In genomic region chr20:9311132-9311531, GRCh38 we compare ENCODE assay signal across 25 cellular contexts.
DNase-seq lines count a peak whose midpoint lies in the region; ATAC-seq and TF ChIP-seq lines count a peak whose summit lies in the region.
"Had no signal": no experiment of that assay in that cellular context is flagged by ENCODE, and none has a peak within 500 bp of the region (broad histone marks: within the 10 kb centered on the region; RNA-seq: fewer than 3 reads in every experiment).

No MANE protein-coding gene starts in this region.

- H3K4me3 ChIP-seq in choroid plexus epithelial cell (ENCODE audit: low read depth, low read length) = no peak overlapping the region
- H3K4me3 ChIP-seq: heart left ventricle, pancreas, right atrium auricular region, testis had no signal

- no peak overlapping the region for H3K4me3 Mint-ChIP-seq in mesothelial cell of epicardium
- H3K4me3 Mint-ChIP-seq: activated CD4-positive, alpha-beta T cell treated with anti-CD3 and anti-CD28 coated beads, Interleukin-2, amount 10 ng/mL, durations not matched to agents 7 days and 5 days; activated CD8-positive, alpha-beta memory T cell treated with anti-CD3 and anti-CD28 coated beads, Interleukin-2, amount 10 ng/mL, durations not matched to agents 7 days and 5 days; naive B cell; stimulated activated naive B cell treated with anti-CD40 and anti-IgM and Interleukin-4, amounts not matched to agents 10 μg/mL and 1 μg/mL and 100 μg/mL, for 72 hours; T-helper 2 cell treated with Interferon-gamma antibody and Interleukin-4, amounts not matched to agents 5 μg/mL and 100 μg/mL, for 36 hours had no signal

- DNase-seq in EH (ENCODE audit: low read depth) = peak; percentile 78
- peak; percentile 71 for DNase-seq in M059J (ENCODE audit: low read depth)
- peak; percentile 19 for DNase-seq in choroid plexus epithelial cell (ENCODE audit: low read depth)
- DNase-seq in mesothelial cell of epicardium (ENCODE audit: low spot score in 2 of 2, unreplicated experiment in 2 of 2) = no peak
- DNase-seq in superior temporal gyrus (ENCODE audit: extremely low spot score) = no peak
- no peak for DNase-seq in NCI-H748 treated with DMSO at 0.1 percent for 48 hours (lab: John Stamatoyannopoulos, UW)
- no peak for DNase-seq in DMS 273 treated with DMSO at 0.1 percent for 48 hours (lab: John Stamatoyannopoulos, UW)
- DNase-seq: activated CD4-positive, alpha-beta T cell treated with anti-CD3 and anti-CD28 coated beads, Interleukin-2, amount 10 ng/mL, durations not matched to agents 7 days and 5 days; activated CD8-positive, alpha-beta memory T cell treated with anti-CD3 and anti-CD28 coated beads, Interleukin-2, amount 10 ng/mL, durations not matched to agents 7 days and 5 days; activated naive CD4-positive, alpha-beta T cell treated with anti-CD3 and anti-CD28 coated beads, Interleukin-2, amount 50 U/mL, for 16 hours; anterior cingulate cortex; dermis blood vessel endothelial cell; heart left ventricle; left cardiac atrium; naive B cell; NCI-H1694; NCI-H2171 treated with DMSO at 0.1 percent for 48 hours; NCI-H524 treated with DMSO at 0.1 percent for 48 hours; pancreas; stimulated activated CD4-positive, alpha-beta T cell treated with anti-CD3 and anti-CD28 coated beads, Interleukin-4, amount 100 ng/mL, for 24 hours; stimulated activated naive B cell treated with anti-CD40 and anti-IgM and Interleukin-4, amounts not matched to agents 10 μg/mL and 1 μg/mL and 100 μg/mL, for 72 hours; testis had no signal

- H3K4me1 Mint-ChIP-seq in mesothelial cell of epicardium = peaks cover 17% of the 10 kb centered on the region
- H3K4me1 Mint-ChIP-seq: activated CD4-positive, alpha-beta T cell treated with anti-CD3 and anti-CD28 coated beads, Interleukin-2, amount 10 ng/mL, durations not matched to agents 7 days and 5 days; activated CD8-positive, alpha-beta memory T cell treated with anti-CD3 and anti-CD28 coated beads, Interleukin-2, amount 10 ng/mL, durations not matched to agents 7 days and 5 days; naive B cell; stimulated activated naive B cell treated with anti-CD40 and anti-IgM and Interleukin-4, amounts not matched to agents 10 μg/mL and 1 μg/mL and 100 μg/mL, for 72 hours had no signal

- peaks cover 8% of the 10 kb centered on the region for H3K9me3 Mint-ChIP-seq in mesothelial cell of epicardium
- H3K9me3 Mint-ChIP-seq: naive B cell had no signal

- no peak for ATAC-seq in GM19467 (IDR thresholded peaks at IDR 0.05; ENCODE audit: unreplicated experiment)
- ATAC-seq: activated CD8-positive, alpha-beta memory T cell treated with anti-CD3 and anti-CD28 coated beads, Interleukin-2, amount 10 ng/mL, durations not matched to agents 7 days and 5 days; heart left ventricle; left cardiac atrium; pancreas; stimulated activated naive B cell treated with anti-CD40 and anti-IgM and Interleukin-4, amounts not matched to agents 10 μg/mL and 1 μg/mL and 100 μg/mL, for 72 hours had no signal

- H3K36me3 Mint-ChIP-seq in mesothelial cell of epicardium = peaks cover 2% of the 10 kb centered on the region
- H3K36me3 Mint-ChIP-seq: activated CD8-positive, alpha-beta memory T cell treated with anti-CD3 and anti-CD28 coated beads, Interleukin-2, amount 10 ng/mL, durations not matched to agents 7 days and 5 days; naive B cell; stimulated activated naive B cell treated with anti-CD40 and anti-IgM and Interleukin-4, amounts not matched to agents 10 μg/mL and 1 μg/mL and 100 μg/mL, for 72 hours had no signal

- H3K27ac Mint-ChIP-seq in mesothelial cell of epicardium = peak overlapping the region; percentile 47
- H3K27ac Mint-ChIP-seq: activated CD4-positive, alpha-beta T cell treated with anti-CD3 and anti-CD28 coated beads, Interleukin-2, amount 10 ng/mL, durations not matched to agents 7 days and 5 days; activated CD8-positive, alpha-beta memory T cell treated with anti-CD3 and anti-CD28 coated beads, Interleukin-2, amount 10 ng/mL, durations not matched to agents 7 days and 5 days; stimulated activated naive B cell treated with anti-CD40 and anti-IgM and Interleukin-4, amounts not matched to agents 10 μg/mL and 1 μg/mL and 100 μg/mL, for 72 hours; T-helper 2 cell treated with Interferon-gamma antibody and Interleukin-4, amounts not matched to agents 5 μg/mL and 100 μg/mL, for 36 hours had no signal

- TF ChIP-seq CTCF in choroid plexus epithelial cell (conservative IDR thresholded peaks at IDR 0.05; ENCODE audit: low read depth, low read length) (no peak), mesothelial cell of epicardium (IDR thresholded peaks at IDR 0.05; ENCODE audit: unreplicated experiment) (no peak)

- no peaks in the 10 kb centered on the region for H3K27me3 Mint-ChIP-seq in mesothelial cell of epicardium (ENCODE audit: low read depth)
- H3K27me3 Mint-ChIP-seq: activated CD4-positive, alpha-beta T cell treated with anti-CD3 and anti-CD28 coated beads, Interleukin-2, amount 10 ng/mL, durations not matched to agents 7 days and 5 days; activated CD8-positive, alpha-beta memory T cell treated with anti-CD3 and anti-CD28 coated beads, Interleukin-2, amount 10 ng/mL, durations not matched to agents 7 days and 5 days; naive B cell; stimulated activated naive B cell treated with anti-CD40 and anti-IgM and Interleukin-4, amounts not matched to agents 10 μg/mL and 1 μg/mL and 100 μg/mL, for 72 hours had no signal

Comparison
In these comparisons a context has a peak if more than half of its experiments do, and no peak if none do; other contexts are left out.
1. DNase-seq: peak in EH (single experiment), M059J (single experiment) and choroid plexus epithelial cell (single experiment); none in mesothelial cell of epicardium (0 of 2), superior temporal gyrus (single experiment), NCI-H748 treated with DMSO at 0.1 percent for 48 hours (single experiment) and DMS 273 treated with DMSO at 0.1 percent for 48 hours (single experiment).